1 cellular context compared by ENCODE assay signal in genomic region chr6:41546475-41546865, GRCh38.
TF ChIP-seq lines count a peak whose summit lies in the region.

No MANE protein-coding gene starts in this region.

TF ChIP-seq in K562, 482 proteins besides CTCF, POLR2A, EP300 and RAD21 (continued from another document):
- TF ChIP-seq CHAMP1 (IDR thresholded peaks at IDR 0.05) (no peak), ZBTB11 (CRISPR knock-in tag; IDR thresholded peaks at IDR 0.05) (peak in 1 of 3 experiments; percentile 74; a peak in 2 of 6 replicates), ZFP30 (CRISPR knock-in tag; IDR thresholded peaks at IDR 0.05; ENCODE audit: borderline replicate concordance) (no peak), ZMIZ1 (IDR thresholded peaks at IDR 0.05; ENCODE audit: low read depth in 2 of 2, low read length in 2 of 2) (no peak), ZNF57 (CRISPR knock-in tag; IDR thresholded peaks at IDR 0.05) (no peak), RBBP5 (IDR thresholded peaks at IDR 0.05; ENCODE audit: borderline replicate concordance, insufficient read depth, low read length, poor library complexity, severe bottlenecking) (peak; percentile 68), RCOR1 (IDR thresholded peaks at IDR 0.05; ENCODE audit: borderline replicate concordance in 1 of 2, low read depth in 2 of 2, low read length in 2 of 2) (no peak), GABPA (tag; conservative IDR thresholded peaks at IDR 0.05; ENCODE audit: low read depth) (peak; percentile 71), SMC3 (conservative IDR thresholded peaks at IDR 0.05; ENCODE audit: insufficient read depth, low read depth, low read length) (no peak), CREB1 (IDR thresholded peaks at IDR 0.05) (peak; percentile 8; the same call in 1 of the 2 replicates), CREB1 (CRISPR knock-in tag; IDR thresholded peaks at IDR 0.05) (no peak), PHF8 (IDR thresholded peaks at IDR 0.05; ENCODE audit: borderline replicate concordance, low read length) (peak; percentile 50; the same call in 1 of the 2 replicates), FOXP4 (CRISPR knock-in tag; IDR thresholded peaks at IDR 0.05; ENCODE audit: borderline replicate concordance) (no peak), FOSL1 (tag; conservative IDR thresholded peaks at IDR 0.05) (peak; percentile 23; the same call in 1 of the 2 replicates), GTF3C2 (IDR thresholded peaks at IDR 0.05; ENCODE audit: borderline replicate concordance, extremely low read depth, insufficient read length) (no peak), ZNF639 (CRISPR knock-in tag; conservative IDR thresholded peaks at IDR 0.05 in 1 of 2, IDR thresholded peaks at IDR 0.05 in 1 of 2) (peak in 1 of 2 experiments; percentile 74; a peak in 1 of 4 replicates), MAFG (tag; conservative IDR thresholded peaks at IDR 0.05) (no peak), ZNF395 (CRISPR knock-in tag; IDR thresholded peaks at IDR 0.05) (0 out of 2 replicates have a peak, but pooled peaks have one; percentile 65), RB1 (IDR thresholded peaks at IDR 0.05; ENCODE audit: low read depth) (peak; percentile 57)
TF ChIP-seq in K562: peak in this region for 16.
